In genomic region chr2:105039559-105039958, GRCh38 we compare ENCODE assay signal across 17 cellular contexts. TPM values are rescaled to one million over a fixed set of nuclear protein-coding genes. Genes with fewer than 3 reads are reported as not detected.
DNase-seq lines count a peak whose midpoint lies in the region; ATAC-seq and TF ChIP-seq lines count a peak whose summit lies in the region.
"Had no signal": no experiment of that assay in that cellular context is flagged by ENCODE, and none has a peak within 500 bp of the region (broad histone marks: within the 10 kb centered on the region; RNA-seq: fewer than 3 reads in every experiment).

No MANE protein-coding gene starts in this region.

- H3K4me3 Mint-ChIP-seq in activated CD4-positive, alpha-beta T cell treated with anti-CD3 and anti-CD28 coated beads for 36 hours = peak overlapping the region; percentile 15
- H3K4me3 Mint-ChIP-seq in activated T-helper 2 cell treated with anti-CD3 and anti-CD28 coated beads, Interferon-gamma antibody, Interleukin-2, Interleukin-4, amounts not matched to agents 10 μg/mL and 5 μg/mL and 100 μg/mL, durations not matched to agents 14 hours and 24 hours and 36 hours (ENCODE audit: low read depth) = peak overlapping the region; percentile 13
- peak overlapping the region; percentile 97 for H3K4me3 Mint-ChIP-seq in natural killer cell treated with Interleukin-12 subunit alpha and Interleukin-12 subunit beta and Interleukin-15 and Interleukin-18, amount 100 ng/mL, for 72 hours

- no peak for ATAC-seq in activated CD4-positive, alpha-beta T cell treated with anti-CD3 and anti-CD28 coated beads for 36 hours
- ATAC-seq in natural killer cell treated with Interleukin-12 subunit alpha and Interleukin-12 subunit beta and Interleukin-15 and Interleukin-18, amount 100 ng/mL, for 72 hours = no peak

- no peak for DNase-seq in activated CD4-positive, alpha-beta T cell treated with anti-CD3 and anti-CD28 coated beads for 36 hours
- no peak for DNase-seq in activated CD4-positive, alpha-beta T cell treated with anti-CD3 and anti-CD28 coated beads for 48 hours
- DNase-seq in activated T-helper 2 cell treated with anti-CD3 and anti-CD28 coated beads, Interferon-gamma antibody, Interleukin-2, Interleukin-4, amounts not matched to agents 10 μg/mL and 5 μg/mL and 100 μg/mL, durations not matched to agents 14 hours and 24 hours and 36 hours (ENCODE audit: low spot score) = no peak
- DNase-seq in natural killer cell treated with Interleukin-12 subunit alpha and Interleukin-12 subunit beta and Interleukin-15 and Interleukin-18, amount 100 ng/mL, for 72 hours (ENCODE audit: low spot score) = no peak
- DNase-seq in GM13977 (ENCODE audit: low spot score) = no peak
- DNase-seq in ACHN = no peak
- no peak for DNase-seq in effector CD4-positive, alpha-beta T cell
- DNase-seq: activated gamma-delta T cell treated with Interleukin-2 at 50 U/mL for 16 hours; brain microvascular endothelial cell; dorsolateral prefrontal cortex; hippocampal formation; NCI-H2029; NCI-H526; stimulated activated CD4-positive, alpha-beta T cell treated with anti-CD3 and anti-CD28 coated beads, Interleukin-12 subunit alpha, Interleukin-12 subunit beta, amount 100 ng/mL, for 4 hours had no signal

- no peaks in the 10 kb centered on the region for H3K27me3 Mint-ChIP-seq in activated CD4-positive, alpha-beta T cell treated with anti-CD3 and anti-CD28 coated beads for 36 hours
- no peaks in the 10 kb centered on the region for H3K27me3 Mint-ChIP-seq in activated T-helper 2 cell treated with anti-CD3 and anti-CD28 coated beads, Interferon-gamma antibody, Interleukin-2, Interleukin-4, amounts not matched to agents 10 μg/mL and 5 μg/mL and 100 μg/mL, durations not matched to agents 14 hours and 24 hours and 36 hours (ENCODE audit: low read depth)
- H3K27me3 Mint-ChIP-seq in natural killer cell treated with Interleukin-12 subunit alpha and Interleukin-12 subunit beta and Interleukin-15 and Interleukin-18, amount 100 ng/mL, for 72 hours = no peaks in the 10 kb centered on the region

- no peaks in the 10 kb centered on the region for H3K9me3 Mint-ChIP-seq in activated CD4-positive, alpha-beta T cell treated with anti-CD3 and anti-CD28 coated beads for 36 hours (ENCODE audit: low read depth)
- H3K9me3 Mint-ChIP-seq in activated T-helper 2 cell treated with anti-CD3 and anti-CD28 coated beads, Interferon-gamma antibody, Interleukin-2, Interleukin-4, amounts not matched to agents 10 μg/mL and 5 μg/mL and 100 μg/mL, durations not matched to agents 14 hours and 24 hours and 36 hours = no peaks in the 10 kb centered on the region
- no peaks in the 10 kb centered on the region for H3K9me3 Mint-ChIP-seq in natural killer cell treated with Interleukin-12 subunit alpha and Interleukin-12 subunit beta and Interleukin-15 and Interleukin-18, amount 100 ng/mL, for 72 hours

- H3K27ac ChIP-seq in HEK293 (ENCODE audit: extremely low read depth, low read depth, low read length) = no peak overlapping the region
- H3K27ac ChIP-seq: brain microvascular endothelial cell, RWPE1 had no signal

- CTCF ChIA-PET in activated CD4-positive, alpha-beta T cell treated with anti-CD3 and anti-CD28 coated beads for 36 hours (lab: Charles Lee) = interaction anchor here (1.4 kb wide), 1 partner anchor 197 kb away, joined by 3 read pairs; no protein-coding TSS in a partner anchor
- CTCF ChIA-PET in HEK293 (lab: Yijun Ruan, JAX) = interaction anchor here (0.6 kb wide), 1 partner anchor 1123 kb away, joined by 3 read pairs; no protein-coding TSS in a partner anchor

- in situ Hi-C loops in GM13977 (cut with MboI; ENCODE audit: low pct_unique_long_range_greater_than_20kb, low sequenced_read_pairs, unreplicated experiment) (no loop called here), ACHN (cut with HindIII; ENCODE audit: low pct_ligation_motif_present, low pct_unique_long_range_greater_than_20kb, low sequenced_read_pairs) (no loop called here)

- H3K4me1 Mint-ChIP-seq in activated CD4-positive, alpha-beta T cell treated with anti-CD3 and anti-CD28 coated beads for 36 hours = peaks cover 28% of the 10 kb centered on the region
- H3K4me1 Mint-ChIP-seq in activated T-helper 2 cell treated with anti-CD3 and anti-CD28 coated beads, Interferon-gamma antibody, Interleukin-2, Interleukin-4, amounts not matched to agents 10 μg/mL and 5 μg/mL and 100 μg/mL, durations not matched to agents 14 hours and 24 hours and 36 hours (ENCODE audit: low read depth) = peaks cover 23% of the 10 kb centered on the region
- peaks cover 25 to 35% of the 10 kb centered on the region in 2 donors for H3K4me1 Mint-ChIP-seq in natural killer cell treated with Interleukin-12 subunit alpha and Interleukin-12 subunit beta and Interleukin-15 and Interleukin-18, amount 100 ng/mL, for 72 hours (ENCODE audit: low read depth in 2 of 2)

- peaks cover 4% of the 10 kb centered on the region for H3K36me3 Mint-ChIP-seq in activated CD4-positive, alpha-beta T cell treated with anti-CD3 and anti-CD28 coated beads for 36 hours (ENCODE audit: low read depth)
- H3K36me3 Mint-ChIP-seq in activated T-helper 2 cell treated with anti-CD3 and anti-CD28 coated beads, Interferon-gamma antibody, Interleukin-2, Interleukin-4, amounts not matched to agents 10 μg/mL and 5 μg/mL and 100 μg/mL, durations not matched to agents 14 hours and 24 hours and 36 hours (ENCODE audit: low read depth) = peaks cover 3% of the 10 kb centered on the region
- H3K36me3 Mint-ChIP-seq in natural killer cell treated with Interleukin-12 subunit alpha and Interleukin-12 subunit beta and Interleukin-15 and Interleukin-18, amount 100 ng/mL, for 72 hours = no peaks in the 10 kb centered on the region

- no peak overlapping the region for H3K27ac Mint-ChIP-seq in activated CD4-positive, alpha-beta T cell treated with anti-CD3 and anti-CD28 coated beads for 36 hours
- H3K27ac Mint-ChIP-seq in activated T-helper 2 cell treated with anti-CD3 and anti-CD28 coated beads, Interferon-gamma antibody, Interleukin-2, Interleukin-4, amounts not matched to agents 10 μg/mL and 5 μg/mL and 100 μg/mL, durations not matched to agents 14 hours and 24 hours and 36 hours = no peak overlapping the region
- H3K27ac Mint-ChIP-seq in natural killer cell treated with Interleukin-12 subunit alpha and Interleukin-12 subunit beta and Interleukin-15 and Interleukin-18, amount 100 ng/mL, for 72 hours = peak overlapping the region in 1 of 2 donors; percentile 16

- peaks cover 9% of the 10 kb centered on the region; the same call in 1 of the 2 replicates for H3K4me1 ChIP-seq in HEK293 (ENCODE audit: control insufficient read depth, insufficient read depth, low read length)

- no peak overlapping the region for H3K4me3 ChIP-seq in HEK293 (ENCODE audit: low read depth, low read length)

- H3K36me3 ChIP-seq in HEK293 (ENCODE audit: control insufficient read depth in 2 of 2, insufficient read depth in 1 of 2, low read length in 2 of 2) = no peaks in the 10 kb centered on the region; a peak in 1 of 3 replicates
- H3K36me3 ChIP-seq: brain microvascular endothelial cell, prostate gland had no signal

- POLR2A ChIA-PET in activated CD4-positive, alpha-beta T cell treated with anti-CD3 and anti-CD28 coated beads for 36 hours (lab: Charles Lee) = no interaction called here
- POLR2A ChIA-PET in HEK293 (lab: Yijun Ruan, JAX) = no interaction called here

- no peaks in the 10 kb centered on the region for H3K9me3 ChIP-seq in HEK293 (ENCODE audit: control insufficient read depth, insufficient read depth, low read depth, low read length)
- H3K9me3 ChIP-seq: prostate gland had no signal

- TF ChIP-seq CTCF in HEK293 (tag by site-specific recombination; IDR thresholded peaks at IDR 0.05) (no peak), GM13977 (IDR thresholded peaks at IDR 0.05; ENCODE audit: extremely low read depth, insufficient read depth, missing control alignments) (no peak)

- intact Hi-C loops in activated CD4-positive, alpha-beta T cell treated with anti-CD3 and anti-CD28 coated beads for 36 hours (cut with DNase I, micrococcal nuclease) = loop anchor here in 1 of 2 experiments (5.0 to 10.0 kb wide), 3 partner anchors 298 to 1155 kb away; partner anchors contain the start of genes C2orf49, FHL2 and UXS1
- intact Hi-C loops in activated T-helper 2 cell treated with anti-CD3 and anti-CD28 coated beads, Interferon-gamma antibody, Interleukin-2, Interleukin-4, amounts not matched to agents 10 μg/mL and 5 μg/mL and 100 μg/mL, durations not matched to agents 14 hours and 24 hours and 36 hours (cut with micrococcal nuclease) = loop anchor here (2.0 kb wide), 1 partner anchor 33 kb away; no protein-coding TSS in a partner anchor

TF ChIP-seq in HEK293, 187 proteins besides CTCF, POLR2A, EP300 and RAD21:
- no peak for TF ChIP-seq ZBTB20 (tag by site-specific recombination; IDR thresholded peaks at IDR 0.05)
- TF ChIP-seq ZNF146 (tag by site-specific recombination; IDR thresholded peaks at IDR 0.05) = peak; percentile 56; the same call in 1 of the 2 replicates

RNA-seq across cellular contexts. Expression of gene MRPS9, which starts 1.7 kb away (rescaled TPM):
- 10 to 100 TPM; 41.0 to 46.0 TPM for total RNA-seq in activated CD4-positive, alpha-beta T cell treated with anti-CD3 and anti-CD28 coated beads for 36 hours
- 28.8 and 31.9 TPM in 2 replicates for total RNA-seq in activated T-helper 2 cell treated with anti-CD3 and anti-CD28 coated beads, Interferon-gamma antibody, Interleukin-2, Interleukin-4, amounts not matched to agents 10 μg/mL and 5 μg/mL and 100 μg/mL, durations not matched to agents 14 hours and 24 hours and 36 hours
- 10 to 100 TPM; 26.8 to 29.8 TPM for total RNA-seq in natural killer cell treated with Interleukin-12 subunit alpha and Interleukin-12 subunit beta and Interleukin-15 and Interleukin-18, amount 100 ng/mL, for 72 hours

Comparison
In these comparisons a context has a peak if more than half of its experiments do, and no peak if none do; other contexts are left out.
1. H3K4me3 Mint-ChIP-seq: peak in every context shown above with its lines; median percentile 97 in natural killer cell treated with Interleukin-12 subunit alpha and Interleukin-12 subunit beta and Interleukin-15 and Interleukin-18, amount 100 ng/mL, for 72 hours; 15 in activated CD4-positive, alpha-beta T cell treated with anti-CD3 and anti-CD28 coated beads for 36 hours; 13 in activated T-helper 2 cell treated with anti-CD3 and anti-CD28 coated beads, Interferon-gamma antibody, Interleukin-2, Interleukin-4, amounts not matched to agents 10 μg/mL and 5 μg/mL and 100 μg/mL, durations not matched to agents 14 hours and 24 hours and 36 hours.